ENCODE assay signal across 8 cellular contexts in the genomic region with DNA sequence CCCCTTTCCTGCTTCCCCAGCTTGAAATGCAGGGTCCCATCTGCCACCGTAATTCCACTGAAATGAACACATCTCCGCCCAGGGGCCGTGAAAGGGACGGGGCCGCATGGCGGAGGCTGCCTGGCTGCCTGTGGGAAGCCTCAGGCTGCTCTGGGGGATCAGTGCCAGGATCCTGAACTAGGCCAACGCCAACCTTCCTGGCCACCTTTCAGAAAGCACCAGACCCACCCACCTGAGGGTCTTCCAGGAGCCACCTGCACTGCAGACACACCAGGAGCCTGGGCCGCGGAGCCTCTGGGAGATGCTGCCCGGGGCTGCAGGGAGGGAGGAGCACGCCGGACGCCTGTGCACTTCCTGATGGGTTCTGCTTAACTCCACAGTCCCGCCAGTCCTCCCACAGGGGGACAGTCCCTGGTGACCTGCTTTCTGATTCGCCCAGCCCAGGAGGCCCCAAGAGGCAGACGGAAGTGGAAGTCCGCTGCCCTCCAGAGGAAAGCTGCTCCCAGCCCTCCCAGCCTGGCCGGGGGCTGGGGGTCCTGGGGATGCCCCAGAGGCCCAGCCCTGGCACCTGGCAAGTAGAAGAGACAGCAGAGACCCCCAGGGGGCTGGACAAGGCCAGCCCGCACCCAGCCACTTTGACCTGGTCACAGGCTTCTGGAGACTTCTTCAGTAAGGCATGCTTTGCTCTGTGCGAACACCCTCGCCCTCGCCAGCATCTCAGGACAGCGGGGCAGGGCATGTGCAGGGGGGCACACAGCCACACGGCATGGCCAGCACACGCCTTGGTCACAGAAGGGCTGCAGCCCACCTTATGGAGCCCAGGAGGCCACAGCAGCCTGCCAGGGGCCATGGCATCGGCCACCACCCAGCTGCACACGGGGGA. TPM values are rescaled to one million over a fixed set of nuclear protein-coding genes. Genes with fewer than 3 reads are reported as not detected.
DNase-seq lines count a peak whose midpoint lies in the region; ATAC-seq and TF ChIP-seq lines count a peak whose summit lies in the region.

A gene with protein sequence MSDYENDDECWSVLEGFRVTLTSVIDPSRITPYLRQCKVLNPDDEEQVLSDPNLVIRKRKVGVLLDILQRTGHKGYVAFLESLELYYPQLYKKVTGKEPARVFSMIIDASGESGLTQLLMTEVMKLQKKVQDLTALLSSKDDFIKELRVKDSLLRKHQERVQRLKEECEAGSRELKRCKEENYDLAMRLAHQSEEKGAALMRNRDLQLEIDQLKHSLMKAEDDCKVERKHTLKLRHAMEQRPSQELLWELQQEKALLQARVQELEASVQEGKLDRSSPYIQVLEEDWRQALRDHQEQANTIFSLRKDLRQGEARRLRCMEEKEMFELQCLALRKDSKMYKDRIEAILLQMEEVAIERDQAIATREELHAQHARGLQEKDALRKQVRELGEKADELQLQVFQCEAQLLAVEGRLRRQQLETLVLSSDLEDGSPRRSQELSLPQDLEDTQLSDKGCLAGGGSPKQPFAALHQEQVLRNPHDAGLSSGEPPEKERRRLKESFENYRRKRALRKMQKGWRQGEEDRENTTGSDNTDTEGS (minus strand): TSS at position 370 of the 883 bp plus-strand sequence. CDS start 1,591 bp downstream, outside the sequence.

- H4K20me1 ChIP-seq in neural progenitor cell (ENCODE audit: low read depth) = no peaks in the 10 kb centered on the region

- H3K4me1 Mint-ChIP-seq in effector memory CD8-positive, alpha-beta T cell (ENCODE audit: low read depth in 2 of 2) = no peaks in the 10 kb centered on the region
- H3K4me1 Mint-ChIP-seq in neural progenitor cell = peaks cover 6% of the 10 kb centered on the region

- no peak within 1 kb of the TSS for H3K9ac ChIP-seq in neural progenitor cell

- peak within 1 kb of the TSS in 1 of 2 donors; percentile 55 for H3K4me3 Mint-ChIP-seq in effector memory CD8-positive, alpha-beta T cell
- no peak within 1 kb of the TSS for H3K4me3 Mint-ChIP-seq in neural progenitor cell

- H3K27me3 ChIP-seq in neural progenitor cell (no peaks in the 10 kb centered on the region), foreskin keratinocyte (no peaks in the 10 kb centered on the region)
- H3K27me3 ChIP-seq in effector memory CD4-positive, alpha-beta T cell (replicated peaks; ENCODE audit: control insufficient read depth, insufficient read depth, low read length, poor library complexity, severe bottlenecking) = no peaks in the 10 kb centered on the region

- H3K27ac ChIP-seq in neural progenitor cell = no peak within 1 kb of the TSS
- H3K27ac ChIP-seq in foreskin keratinocyte = no peak within 1 kb of the TSS
- no peak within 1 kb of the TSS for H3K27ac ChIP-seq in effector memory CD4-positive, alpha-beta T cell (ENCODE audit: insufficient read depth, low read length, poor library complexity, severe bottlenecking)

- H3K4me1 ChIP-seq in neural progenitor cell (no peaks in the 10 kb centered on the region), foreskin keratinocyte (no peaks in the 10 kb centered on the region)
- H3K4me1 ChIP-seq in effector memory CD4-positive, alpha-beta T cell (ENCODE audit: control insufficient read depth, insufficient read depth, low read length, poor library complexity, severe bottlenecking) = no peaks in the 10 kb centered on the region

- no peaks in the 10 kb centered on the region for H3K36me3 ChIP-seq in neural progenitor cell
- H3K36me3 ChIP-seq in effector memory CD4-positive, alpha-beta T cell (ENCODE audit: control insufficient read depth, insufficient read depth, low read length) = no peaks in the 10 kb centered on the region

- no peak for TF ChIP-seq CTCF in neural progenitor cell (IDR thresholded peaks at IDR 0.05)
- no peak for TF ChIP-seq CTCF in foreskin keratinocyte (conservative IDR thresholded peaks at IDR 0.05)

- H2AFZ ChIP-seq in neural progenitor cell (replicated peaks) = no peak within 1 kb of the TSS

- ATAC-seq in effector memory CD8-positive, alpha-beta T cell (replicated peaks) = peak; percentile 22
- ATAC-seq in foreskin keratinocyte (no peak), GM19351 (IDR thresholded peaks at IDR 0.05; ENCODE audit: unreplicated experiment) (no peak)

- no peaks in the 10 kb centered on the region for H3K79me2 ChIP-seq in neural progenitor cell (ENCODE audit: low read depth)

- H3F3A ChIP-seq in neural progenitor cell (ENCODE audit: low read depth) = no peaks in the 10 kb centered on the region

- H3K9me3 Mint-ChIP-seq in effector memory CD8-positive, alpha-beta T cell = no peaks in the 10 kb centered on the region
- no peaks in the 10 kb centered on the region for H3K9me3 Mint-ChIP-seq in neural progenitor cell

- no peak within 1 kb of the TSS for H3K4me2 ChIP-seq in neural progenitor cell

- no peak within 1 kb of the TSS for H3K4me3 ChIP-seq in neural progenitor cell
- no peak within 1 kb of the TSS for H3K4me3 ChIP-seq in effector memory CD4-positive, alpha-beta T cell (ENCODE audit: insufficient read depth, low read depth, low read length, poor library complexity, severe bottlenecking)

- peak within 1 kb of the TSS in 1 of 2 donors; percentile 44 for H3K27ac Mint-ChIP-seq in effector memory CD8-positive, alpha-beta T cell
- peak within 1 kb of the TSS; percentile 87 for H3K27ac Mint-ChIP-seq in neural progenitor cell

- no peaks in the 10 kb centered on the region for H3K36me3 Mint-ChIP-seq in effector memory CD8-positive, alpha-beta T cell (ENCODE audit: insufficient read depth)
- H3K36me3 Mint-ChIP-seq in neural progenitor cell = no peaks in the 10 kb centered on the region

- H3K27me3 Mint-ChIP-seq in effector memory CD8-positive, alpha-beta T cell = no peaks in the 10 kb centered on the region
- no peaks in the 10 kb centered on the region for H3K27me3 Mint-ChIP-seq in neural progenitor cell (ENCODE audit: insufficient read depth, low read depth)

- no peaks in the 10 kb centered on the region for H3K9me3 ChIP-seq in neural progenitor cell (ENCODE audit: low read depth)
- no peaks in the 10 kb centered on the region for H3K9me3 ChIP-seq in effector memory CD4-positive, alpha-beta T cell (ENCODE audit: control insufficient read depth, low read length)

- peak; percentile 82 for DNase-seq in CMK (ENCODE audit: low read depth)
- DNase-seq in NCI-H446 treated with DMSO at 0.1 percent for 48 hours (lab: John Stamatoyannopoulos, UW) = peak; percentile 7
- no peak for DNase-seq in effector memory CD8-positive, alpha-beta T cell
- DNase-seq in neural progenitor cell (ENCODE audit: low spot score) = no peak
- no peak for DNase-seq in NCI-H146 (lab: John Stamatoyannopoulos, UW)
- no peak for DNase-seq in foreskin keratinocyte
- no peak for DNase-seq in effector memory CD4-positive, alpha-beta T cell

RNA-seq across cellular contexts. Expression of the gene that starts here (rescaled TPM):
- total RNA-seq in neural progenitor cell (ENCODE audit: low replicate concordance) (0.96 TPM in 1 of 2 replicates, not detected in the other), foreskin keratinocyte (0.24 and 0.35 TPM in 2 replicates)
- 0.17 and 0.32 TPM in 2 replicates for polyA plus RNA-seq in foreskin keratinocyte

Comparison
In these comparisons a context has a peak if more than half of its experiments do, and no peak if none do; other contexts are left out.
1. DNase-seq: peak in CMK (single experiment) and NCI-H446 treated with DMSO at 0.1 percent for 48 hours (single experiment); none in effector memory CD8-positive, alpha-beta T cell (0 of 3), neural progenitor cell (single experiment), NCI-H146 (single experiment), foreskin keratinocyte (0 of 2) and effector memory CD4-positive, alpha-beta T cell (0 of 3).